Comparison of ENCODE assay signal across 15 cellular contexts in genomic region chr9:112505607-112506006, GRCh38. TPM values are rescaled to one million over a fixed set of nuclear protein-coding genes. Genes with fewer than 3 reads are reported as not detected.
A peak's percentile ranks its signal among the peaks of the same experiment; 100 is the strongest.
DNase-seq lines count a peak whose midpoint lies in the region; ATAC-seq, FAIRE-seq and TF ChIP-seq lines count a peak whose summit lies in the region.
"Had no signal": no experiment of that assay in that cellular context is flagged by ENCODE, and none has a peak within 500 bp of the region (broad histone marks: within the 10 kb centered on the region; RNA-seq: fewer than 3 reads in every experiment).

No MANE protein-coding gene starts in this region.

- no peak for ATAC-seq in GM23338
- peak; percentile 85 for ATAC-seq in HepG2
- no peak for ATAC-seq in GM21526 (IDR thresholded peaks at IDR 0.05; ENCODE audit: low FRiP score, unreplicated experiment)

- CTCF ChIA-PET in HepG2 (lab: Yijun Ruan, JAX; ENCODE audit: low intra/inter-chr PET ratio, low total read pairs): no interaction called here

- H3K9me3 ChIP-seq in colonic mucosa: no peaks in the 10 kb centered on the region
- no peaks in the 10 kb centered on the region for H3K9me3 ChIP-seq in HepG2 (ENCODE audit: low read length)
- H3K9me3 ChIP-seq: SJCRH30 had no signal

- FAIRE-seq in HepG2 (lab: Jason Lieb, UNC): peak; percentile 66
- FAIRE-seq: HTR-8/SVneo had no signal

- intact Hi-C loops in colonic mucosa (cut with DNase I): no loop called here
- intact Hi-C loops in HepG2 (cut with micrococcal nuclease; ENCODE audit: unreplicated experiment): loop anchor here (1.0 kb wide), 1 partner anchor 9 kb away; no protein-coding TSS in a partner anchor

- H3F3A ChIP-seq in GM23338 (replicated peaks; ENCODE audit: low read depth): no peaks in the 10 kb centered on the region

- H3K9ac ChIP-seq in colonic mucosa (ENCODE audit: low read depth in 2 of 2, low read length in 2 of 2) (no peak overlapping the region), HepG2 (ENCODE audit: insufficient read depth, low read depth, low read length) (no peak overlapping the region)

- no peaks in the 10 kb centered on the region for H3K27me3 Mint-ChIP-seq in GM23338 (ENCODE audit: insufficient read depth, low read depth, poor library complexity)

- H3K9me2 ChIP-seq in GM23338 (ENCODE audit: insufficient read depth): no peaks in the 10 kb centered on the region

- H3K4me3 Mint-ChIP-seq in GM23338: no peak overlapping the region

- H3K4me3 ChIP-seq in GM23338: no peak overlapping the region
- no peak overlapping the region for H3K4me3 ChIP-seq in colonic mucosa
- peak overlapping the region in 1 of 3 experiments; percentile 7; a peak in 1 of 6 replicates for H3K4me3 ChIP-seq in HepG2 (replicated peaks in 1 of 3; ENCODE audit: insufficient read depth in 1 of 3, low read depth in 2 of 3, low read length in 3 of 3)
- H3K4me3 ChIP-seq: PC-9, SJCRH30 had no signal

- no peaks in the 10 kb centered on the region for H3K36me3 Mint-ChIP-seq in GM23338 (ENCODE audit: low read depth)

- H3K4me2 ChIP-seq in GM23338 (no peak overlapping the region), HepG2 (ENCODE audit: low read depth, low read length) (peak overlapping the region; percentile 36)
- H3K4me2 ChIP-seq: PC-9 had no signal

- no peaks in the 10 kb centered on the region for H3K9me3 Mint-ChIP-seq in GM23338

- H3K4me1 Mint-ChIP-seq in GM23338: peaks cover 29% of the 10 kb centered on the region

- in situ Hi-C loops in HepG2 (cut with HindIII; ENCODE audit: extremely low pct_ligation_motif_present, low pct_unique_long_range_greater_than_20kb): no loop called here

- no peak for TF ChIP-seq POLR2A in HepG2 (IDR thresholded peaks at IDR 0.05; ENCODE audit: insufficient read depth in 1 of 2, low read depth in 2 of 2, low read length in 2 of 2)

- POLR2A ChIA-PET in HepG2 (lab: Yijun Ruan, JAX): interaction anchor here (0.8 to 1.4 kb wide), 2 partner anchors 12 to 14 kb away, joined by 3 to 4 read pairs; no protein-coding TSS in a partner anchor

- no peaks in the 10 kb centered on the region for H3K27me3 ChIP-seq in GM23338 (ENCODE audit: insufficient read depth)
- H3K27me3 ChIP-seq in colonic mucosa: no peaks in the 10 kb centered on the region
- no peaks in the 10 kb centered on the region for H3K27me3 ChIP-seq in HepG2 (ENCODE audit: control insufficient read depth in 1 of 2, insufficient read depth in 2 of 2, low read length in 2 of 2)
- H3K27me3 ChIP-seq: SJCRH30 had no signal

- TF ChIP-seq EP300 in HepG2 (IDR thresholded peaks at IDR 0.05; ENCODE audit: low read depth in 2 of 2, low read length in 2 of 2) (peak in 1 of 2 experiments; percentile 61; a peak in 1 of 4 replicates), HepG2 (CRISPR knock-in tag; IDR thresholded peaks at IDR 0.05; ENCODE audit: borderline replicate concordance) (peak; percentile 30; the same call in 1 of the 2 replicates)

- no peaks in the 10 kb centered on the region for H3K36me3 ChIP-seq in GM23338 (ENCODE audit: insufficient read depth)
- H3K36me3 ChIP-seq in colonic mucosa: no peaks in the 10 kb centered on the region
- H3K36me3 ChIP-seq in HepG2 (replicated peaks in 1 of 2; ENCODE audit: control insufficient read depth in 1 of 2, insufficient read depth in 2 of 2, low read length in 2 of 2): peaks cover 0 to 1% of the 10 kb centered on the region in 2 experiments; a peak in 3 of 5 replicates
- H3K36me3 ChIP-seq: SJCRH30 had no signal

- H4K20me1 ChIP-seq in GM23338 (replicated peaks; ENCODE audit: insufficient read depth) (peaks cover 21% of the 10 kb centered on the region), HepG2 (ENCODE audit: insufficient read depth, low read length) (peaks cover 19% of the 10 kb centered on the region)

- H3K79me2 ChIP-seq in GM23338 (replicated peaks; ENCODE audit: insufficient read depth) (peaks cover 98% of the 10 kb centered on the region), HepG2 (ENCODE audit: insufficient read depth, low read length) (peaks cover 92% of the 10 kb centered on the region)

- H2AFZ ChIP-seq in GM23338: no peak overlapping the region
- H2AFZ ChIP-seq in HepG2 (ENCODE audit: low read length): no peak overlapping the region
- H2AFZ ChIP-seq: PC-9 had no signal

- TF ChIP-seq CTCF in GM23338 (conservative IDR thresholded peaks at IDR 0.05; ENCODE audit: low read depth in 2 of 2) (no peak), colonic mucosa (IDR thresholded peaks at IDR 0.05) (no peak), HepG2 (CRISPR knock-in tag; IDR thresholded peaks at IDR 0.05) (no peak)

- WGBS in HepG2 (ENCODE audit: low lambda C conversion rate): 6% methylated on average over 4 of the region's 4 CpGs

- H3K27ac ChIP-seq in GM23338 (ENCODE audit: low read depth): peak overlapping the region; percentile 51; the same call in 1 of the 2 replicates
- no peak overlapping the region for H3K27ac ChIP-seq in colonic mucosa
- H3K27ac ChIP-seq in HepG2 (ENCODE audit: extremely low read length, insufficient read depth, low read length): peak overlapping the region; percentile 58
- H3K27ac ChIP-seq: PC-9, SJCRH30 had no signal

- H3K4me1 ChIP-seq in GM23338 (ENCODE audit: insufficient read depth) (peaks cover 32% of the 10 kb centered on the region), colonic mucosa (no peaks in the 10 kb centered on the region), HepG2 (ENCODE audit: insufficient read depth, low read length) (peaks cover 90% of the 10 kb centered on the region)
- H3K4me1 ChIP-seq: SJCRH30 had no signal

- TF ChIP-seq RAD21 in HepG2 (CRISPR knock-in tag; IDR thresholded peaks at IDR 0.05): no peak

- DNase-seq in GM23338 (ENCODE audit: low spot score) (no peak), colonic mucosa (peak; percentile 22), HepG2 (ENCODE audit: low spot score) (peak; percentile 81), renal cortical epithelial cell (ENCODE audit: low read depth) (peak; percentile 54), pons (ENCODE audit: low spot score) (no peak)
- no peak for DNase-seq in effector CD4-positive, alpha-beta T cell
- DNase-seq: C1 segment of cervical spinal cord, DMS 273 treated with DMSO at 0.1 percent for 48 hours, GF-D8, NCI-H187, NCI-H774, PC-9, SJCRH30 had no signal

- H3K27ac Mint-ChIP-seq in GM23338: no peak overlapping the region

- BruUV-seq in HepG2 (replicated peaks; lab: Mats Ljungman, UMichigan): no TSS peak

TF ChIP-seq in GM23338, 12 proteins besides CTCF, POLR2A, EP300 and RAD21 (continues in another document):
- no peak for TF ChIP-seq NANOG (IDR thresholded peaks at IDR 0.05; ENCODE audit: borderline replicate concordance)
- TF ChIP-seq CREB1 (CRISPR knock-in tag; IDR thresholded peaks at IDR 0.05; ENCODE audit: low read depth): no peak
- no peak for TF ChIP-seq EZH2phosphoT487 (IDR thresholded peaks at IDR 0.05; ENCODE audit: unreplicated experiment)
- no peak for TF ChIP-seq JUNB (IDR thresholded peaks at IDR 0.05; ENCODE audit: unreplicated experiment)
- TF ChIP-seq STAT1 (IDR thresholded peaks at IDR 0.05; ENCODE audit: unreplicated experiment): no peak
- TF ChIP-seq EZH2 (IDR thresholded peaks at IDR 0.05; ENCODE audit: low read depth, unreplicated experiment): no peak

TF ChIP-seq in HepG2, 621 proteins besides CTCF, POLR2A, EP300 and RAD21 (continues in another document):
- TF ChIP-seq, protein P1, sequence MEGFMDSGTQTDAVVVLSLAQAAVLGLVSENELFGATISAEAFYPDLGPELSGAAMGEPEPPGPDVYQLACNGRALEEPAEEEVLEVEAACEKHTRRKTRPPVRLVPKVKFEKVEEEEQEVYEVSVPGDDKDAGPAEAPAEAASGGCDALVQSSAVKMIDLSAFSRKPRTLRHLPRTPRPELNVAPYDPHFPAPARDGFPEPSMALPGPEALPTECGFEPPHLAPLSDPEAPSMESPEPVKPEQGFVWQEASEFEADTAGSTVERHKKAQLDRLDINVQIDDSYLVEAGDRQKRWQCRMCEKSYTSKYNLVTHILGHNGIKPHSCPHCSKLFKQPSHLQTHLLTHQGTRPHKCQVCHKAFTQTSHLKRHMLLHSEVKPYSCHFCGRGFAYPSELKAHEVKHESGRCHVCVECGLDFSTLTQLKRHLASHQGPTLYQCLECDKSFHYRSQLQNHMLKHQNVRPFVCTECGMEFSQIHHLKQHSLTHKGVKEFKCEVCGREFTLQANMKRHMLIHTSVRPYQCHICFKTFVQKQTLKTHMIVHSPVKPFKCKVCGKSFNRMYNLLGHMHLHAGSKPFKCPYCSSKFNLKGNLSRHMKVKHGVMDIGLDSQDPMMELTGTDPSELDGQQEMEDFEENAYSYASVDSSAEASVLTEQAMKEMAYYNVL (CRISPR knock-in tag; IDR thresholded peaks at IDR 0.05; ENCODE audit: borderline replicate concordance): no peak
- TF ChIP-seq BRD4 (CRISPR knock-in tag; IDR thresholded peaks at IDR 0.05): no peak
- TF ChIP-seq CREM (IDR thresholded peaks at IDR 0.05): peak; percentile 23; the same call in 1 of the 2 replicates
- TF ChIP-seq CREM (CRISPR knock-in tag; IDR thresholded peaks at IDR 0.05): no peak

RNA-seq across cellular contexts. Expression of gene KIAA1958, which starts 19.0 kb away (rescaled TPM):
- 37.9 and 41.7 TPM in 2 replicates for total RNA-seq in GM23338 (2014; rRNA removed; shearing (Covaris generic))
- polyA plus RNA-seq in GM23338 (2016; fragmentation: Nextera tagmentation; extraction: Ambion mirVana) (7.6 and 9.4 TPM in 2 replicates), HepG2 (2011; rRNA removed) (8.5 and 10.3 TPM in 2 replicates)
- total RNA-seq in colonic mucosa (10 to 100 TPM in 1 of 2 donors, 1 to 10 TPM in 1; 9.0 to 10.6 TPM), HepG2 (2016; rRNA removed; fragmentation: Illumina TruSeq; extraction: Trizol) (8.5 and 11.4 TPM in 2 replicates), renal cortical epithelial cell (4.2 and 21.8 TPM in 2 replicates)
- total RNA-seq in HepG2 (2016; cell fraction: cytosol; rRNA removed; fragmentation: Illumina TruSeq; extraction: Trizol; ENCODE audit: low read depth): 37.2 and 41.8 TPM in 2 replicates
- 8.4 and 11.0 TPM in 2 replicates for total RNA-seq in HepG2 (2016; cell fraction: insoluble cytoplasmic fraction; rRNA removed; fragmentation: Illumina TruSeq; extraction: Trizol)
- total RNA-seq in HepG2 (2016; cell fraction: membrane; rRNA removed; fragmentation: Illumina TruSeq; extraction: Trizol): 29.3 and 29.7 TPM in 2 replicates
- 14.1 and 15.2 TPM in 2 replicates for total RNA-seq in HepG2 (2016; cell fraction: nucleus; rRNA removed; fragmentation: Illumina TruSeq; extraction: Trizol)
- polyA plus RNA-seq in HepG2 (2011; cell fraction: cytosol; rRNA removed): 5.5 and 5.7 TPM in 2 replicates
- polyA plus RNA-seq in HepG2 (2011; cell fraction: nucleus; rRNA removed): 17.1 and 17.6 TPM in 2 replicates
- polyA plus RNA-seq in HepG2 (2012): 10.9 and 11.6 TPM in 2 replicates
- polyA plus RNA-seq in HepG2 (2016; cell fraction: cytosol; fragmentation: Illumina TruSeq; extraction: Trizol; ENCODE audit: low read depth): 0.46 and 0.57 TPM in 2 replicates
- 6.0 and 6.8 TPM in 2 replicates for polyA plus RNA-seq in HepG2 (2016; cell fraction: insoluble cytoplasmic fraction; fragmentation: Illumina TruSeq; extraction: Trizol; ENCODE audit: low read depth)
- polyA plus RNA-seq in HepG2 (2016; cell fraction: membrane; fragmentation: Illumina TruSeq; extraction: Trizol; ENCODE audit: low read depth): 1.8 and 1.9 TPM in 2 replicates
- 7.2 and 8.5 TPM in 2 replicates for polyA plus RNA-seq in HepG2 (2016; cell fraction: nucleus; fragmentation: Illumina TruSeq; extraction: Trizol; ENCODE audit: insufficient read depth, low read depth)
- polyA minus RNA-seq in HepG2 (2011; rRNA and poly(A)+ RNA removed; ENCODE audit: low replicate concordance): 53.1 and 88.7 TPM in 2 replicates
- polyA minus RNA-seq in HepG2 (2011; cell fraction: cytosol; rRNA and poly(A)+ RNA removed): 22.1 and 29.8 TPM in 2 replicates
- 49.7 and 55.7 TPM in 2 replicates for polyA minus RNA-seq in HepG2 (2011; cell fraction: nucleus; rRNA and poly(A)+ RNA removed)

Comparison
In these comparisons a context has a peak if more than half of its experiments do, and no peak if none do; other contexts are left out.
1. DNase-seq: peak in colonic mucosa (single experiment), HepG2 (single experiment) and renal cortical epithelial cell (single experiment); none in GM23338 (single experiment), effector CD4-positive, alpha-beta T cell (single experiment) and pons (single experiment).